21 cellular contexts compared by ENCODE assay signal in genomic region chr6:50846109-50846859, GRCh38. TPM values are rescaled to one million over a fixed set of nuclear protein-coding genes. Genes with fewer than 3 reads are reported as not detected.
DNase-seq lines count a peak whose midpoint lies in the region; ATAC-seq lines count a peak whose summit lies in the region.
"Had no signal": no experiment of that assay in that cellular context is flagged by ENCODE, and none has a peak within 500 bp of the region (broad histone marks: within the 10 kb centered on the region; RNA-seq: fewer than 3 reads in every experiment).

No MANE protein-coding gene starts in this region.

- no peak overlapping the region for H3K4ac ChIP-seq in trophoblast cell (ENCODE audit: low read depth, low read length)

- no CpG with 5 or more reads among the region's 16 CpGs for WGBS in trophoblast cell (ENCODE audit: extremely low coverage, insufficient coverage, insufficient read length)

- H3K4me1 ChIP-seq in NT2/D1 (ENCODE audit: insufficient read depth, insufficient read length) (no peaks in the 10 kb centered on the region), iPS-15b (ENCODE audit: control insufficient read depth, insufficient read depth, low read length) (peaks cover 9% of the 10 kb centered on the region), trophoblast cell (ENCODE audit: control insufficient read depth in 1 of 2, insufficient read depth in 2 of 2, low read length in 2 of 2) (peaks cover 23 to 36% of the 10 kb centered on the region in 2 experiments)
- H3K4me1 ChIP-seq: Caco-2 had no signal

- no peak overlapping the region for H2BK120ac ChIP-seq in trophoblast cell (ENCODE audit: insufficient read depth, low read length, poor library complexity)

- peak overlapping the region; percentile 43 for H3K4me3 ChIP-seq in NT2/D1 (ENCODE audit: insufficient read length, low read depth)
- H3K4me3 ChIP-seq in iPS-15b (ENCODE audit: low read depth, low read length) = peak overlapping the region; percentile 39
- H3K4me3 ChIP-seq in trophoblast cell (ENCODE audit: low read depth, low read length) = no peak overlapping the region
- H3K4me3 ChIP-seq: GM23248, PC-9 had no signal

- no peak overlapping the region for H2BK5ac ChIP-seq in trophoblast cell (ENCODE audit: low read depth, low read length, poor library complexity)

- no peak overlapping the region for H3K27ac Mint-ChIP-seq in activated T-helper 17 cell treated with anti-CD3 and anti-CD28 coated beads, Interleukin-2, amount 50 U/mL, for 72 hours
- H3K27ac Mint-ChIP-seq: HFFc6 had no signal

- no peak overlapping the region for H4K91ac ChIP-seq in trophoblast cell (ENCODE audit: low read depth, low read length)

- H3K79me1 ChIP-seq in trophoblast cell (ENCODE audit: low read length) = peaks cover 18% of the 10 kb centered on the region

- H2AK5ac ChIP-seq in trophoblast cell (ENCODE audit: low read length) = no peak overlapping the region

- H3K9me3 Mint-ChIP-seq in activated T-helper 17 cell treated with anti-CD3 and anti-CD28 coated beads, Interleukin-2, amount 50 U/mL, for 72 hours = no peaks in the 10 kb centered on the region
- H3K9me3 Mint-ChIP-seq: HFFc6 had no signal

- H3K36me3 Mint-ChIP-seq in activated T-helper 17 cell treated with anti-CD3 and anti-CD28 coated beads, Interleukin-2, amount 50 U/mL, for 72 hours (ENCODE audit: low read depth) = peaks cover 9% of the 10 kb centered on the region

- H4K8ac ChIP-seq in trophoblast cell (ENCODE audit: low read depth, low read length) = no peak overlapping the region

- H3K36me3 ChIP-seq in NT2/D1 (ENCODE audit: insufficient read depth, insufficient read length, low read length) = no peaks in the 10 kb centered on the region
- H3K36me3 ChIP-seq in iPS-15b (ENCODE audit: control insufficient read depth, insufficient read depth, low read length) = no peaks in the 10 kb centered on the region
- no peaks in the 10 kb centered on the region for H3K36me3 ChIP-seq in trophoblast cell (ENCODE audit: control insufficient read depth in 1 of 2, insufficient read depth in 2 of 2, low read length in 2 of 2)

- no peak overlapping the region for H3K23ac ChIP-seq in trophoblast cell (ENCODE audit: low read length)

- DNase-seq in ELF-1 (ENCODE audit: low read depth, low spot score) (peak; percentile 68), NT2/D1 (ENCODE audit: low read depth, low spot score) (no peak), trophoblast cell (no peak), NOMO-1 (lab: John Stamatoyannopoulos, UW; ENCODE audit: unreplicated experiment in 2 of 2) (no peak), kidney glomerular epithelial cell (lab: John Stamatoyannopoulos, UW) (no peak), NCI-H446 (lab: John Stamatoyannopoulos, UW) (no peak)
- DNase-seq: Caco-2, GM23248, HFFc6, KG1, NCI-H1048, NCI-H146, NCI-H2081 treated with DMSO at 0.1 percent for 48 hours, NCI-H2227 treated with DMSO at 0.1 percent for 48 hours, NCI-H526 treated with DMSO at 0.1 percent for 48 hours, PC-9 had no signal

- no peak for ATAC-seq in activated T-helper 17 cell treated with anti-CD3 and anti-CD28 coated beads, Interleukin-2, amount 50 U/mL, for 72 hours (replicated peaks)

- H3K27me3 ChIP-seq in NT2/D1 (ENCODE audit: insufficient read depth, insufficient read length) = peaks cover 85% of the 10 kb centered on the region
- peaks cover 99% of the 10 kb centered on the region for H3K27me3 ChIP-seq in iPS-15b (ENCODE audit: control insufficient read depth, insufficient read depth, low read length)
- peaks cover 13% of the 10 kb centered on the region for H3K27me3 ChIP-seq in trophoblast cell (ENCODE audit: insufficient read depth, low read length)

- H3K18ac ChIP-seq in trophoblast cell (ENCODE audit: low read length) = no peak overlapping the region

- no peaks in the 10 kb centered on the region for H3K79me2 ChIP-seq in trophoblast cell (ENCODE audit: control insufficient read depth, insufficient read depth, low read length, poor library complexity)

- H3K4me3 Mint-ChIP-seq in activated T-helper 17 cell treated with anti-CD3 and anti-CD28 coated beads, Interleukin-2, amount 50 U/mL, for 72 hours = no peak overlapping the region
- H3K4me3 Mint-ChIP-seq: HFFc6 had no signal

- H3K9me3 ChIP-seq in NT2/D1 (ENCODE audit: insufficient read depth, low read length) = no peaks in the 10 kb centered on the region
- H3K9me3 ChIP-seq in iPS-15b (ENCODE audit: control insufficient read depth, insufficient read depth, low read length) = no peaks in the 10 kb centered on the region
- no peaks in the 10 kb centered on the region for H3K9me3 ChIP-seq in trophoblast cell (ENCODE audit: insufficient read depth, low read depth, low read length)
- H3K9me3 ChIP-seq: Caco-2 had no signal

- no peak overlapping the region for H3K27ac ChIP-seq in trophoblast cell (ENCODE audit: low read depth, low read length)
- H3K27ac ChIP-seq: GM23248, PC-9 had no signal

- H3K14ac ChIP-seq in trophoblast cell (ENCODE audit: low read length) = no peak overlapping the region

- peaks cover 61% of the 10 kb centered on the region for H3K27me3 Mint-ChIP-seq in activated T-helper 17 cell treated with anti-CD3 and anti-CD28 coated beads, Interleukin-2, amount 50 U/mL, for 72 hours

- H3K9ac ChIP-seq in NT2/D1 (ENCODE audit: insufficient read length, low read depth) (no peak overlapping the region), iPS-15b (ENCODE audit: low read depth, low read length) (no peak overlapping the region), trophoblast cell (ENCODE audit: low read length) (no peak overlapping the region)
- H3K9ac ChIP-seq: GM23248 had no signal

- H3K4me2 ChIP-seq in trophoblast cell (ENCODE audit: low read length) = peak overlapping the region; percentile 50
- H3K4me2 ChIP-seq: PC-9 had no signal

- no peak overlapping the region for H2BK12ac ChIP-seq in trophoblast cell (ENCODE audit: low read length)

- H4K12ac ChIP-seq in trophoblast cell (ENCODE audit: low read depth, low read length) = no peak overlapping the region

- no peak overlapping the region for H2AFZ ChIP-seq in trophoblast cell (ENCODE audit: insufficient read depth, low read length, poor library complexity)
- H2AFZ ChIP-seq: GM23248, PC-9 had no signal

- H3K4me1 Mint-ChIP-seq in activated T-helper 17 cell treated with anti-CD3 and anti-CD28 coated beads, Interleukin-2, amount 50 U/mL, for 72 hours = no peaks in the 10 kb centered on the region
- H3K4me1 Mint-ChIP-seq: CD14-positive monocyte had no signal

RNA-seq across cellular contexts. Expression of gene TFAP2B, which starts 27.6 kb away (rescaled TPM):
- 2.0 and 2.3 TPM in 2 replicates for polyA plus RNA-seq in trophoblast cell (2013)
- not detected for total RNA-seq in activated T-helper 17 cell treated with anti-CD3 and anti-CD28 coated beads, Interleukin-2, amount 50 U/mL, for 72 hours
- total RNA-seq: Caco-2, G401, GM23248, HFFc6, HT1080, PC-9 had no signal
- polyA plus RNA-seq: CD14-positive monocyte, GM23248 had no signal
